ENCODE assay signal across 14 cellular contexts in genomic region chr11:59097938-59098337, GRCh38. TPM values are rescaled to one million over a fixed set of nuclear protein-coding genes. Genes with fewer than 3 reads are reported as not detected.
DNase-seq lines count a peak whose midpoint lies in the region; ATAC-seq and TF ChIP-seq lines count a peak whose summit lies in the region.
"Not testable (repeated sequence)": the region's sequence is repeated elsewhere in the genome, so short reads cannot be mapped to it uniquely, and the experiment has no call there.
"Had no signal": no experiment of that assay in that cellular context is flagged by ENCODE, and none has a peak within 500 bp of the region (broad histone marks: within the 10 kb centered on the region; RNA-seq: fewer than 3 reads in every experiment).

No MANE protein-coding gene starts in this region.

- intact Hi-C loops in activated B cell treated with CpG ODN at 0.5 μM for 24 hours (cut with micrococcal nuclease): loop anchor here (1.0 to 5.0 kb wide), 2 partner anchors 38 to 184 kb away; no protein-coding TSS in a partner anchor
- intact Hi-C loops in prostate gland (cut with DNase I): not testable (repeated sequence)

- peaks cover 91% of the 10 kb centered on the region for H3K4me1 Mint-ChIP-seq in activated B cell treated with CpG ODN at 0.5 μM for 24 hours

- TF ChIP-seq CTCF in activated B cell treated with CpG ODN at 0.5 μM for 24 hours (IDR thresholded peaks at IDR 0.05); prostate gland (IDR thresholded peaks at IDR 0.05): not testable (repeated sequence)

- not testable (repeated sequence) for H3K9me3 ChIP-seq in prostate gland

- not testable (repeated sequence) for H3K4me3 ChIP-seq in prostate gland

- H3K4me3 Mint-ChIP-seq in activated B cell treated with CpG ODN at 0.5 μM for 24 hours: peak overlapping the region; percentile 73

- not testable (repeated sequence) for H3K27me3 ChIP-seq in prostate gland (replicated peaks; ENCODE audit: insufficient read depth)

- peak overlapping the region in 1 of 2 donors; percentile 15 for H3K27ac ChIP-seq in prostate gland

- H3K36me3 Mint-ChIP-seq in activated B cell treated with CpG ODN at 0.5 μM for 24 hours (ENCODE audit: low read depth): peaks cover 58% of the 10 kb centered on the region

- H3K27me3 Mint-ChIP-seq in activated B cell treated with CpG ODN at 0.5 μM for 24 hours: not testable (repeated sequence)

- not testable (repeated sequence) for H3K36me3 ChIP-seq in prostate gland

- TF ChIP-seq POLR2A in GM15510 (IDR thresholded peaks at IDR 0.05; ENCODE audit: borderline replicate concordance, extremely low read depth, insufficient read length) (peak; percentile 32), GM19193 (IDR thresholded peaks at IDR 0.05; ENCODE audit: extremely low read depth, insufficient read depth, insufficient read length) (peak; percentile 31)
- TF ChIP-seq POLR2A in prostate gland (IDR thresholded peaks at IDR 0.05): not testable (repeated sequence)

- POLR2A ChIA-PET in activated B cell treated with CpG ODN at 0.5 μM for 24 hours (lab: Charles Lee): interaction anchor here (0.6 to 3.7 kb wide), 9 partner anchors 10 to 520 kb away, joined by 3 to 46 read pairs (median 6); partner anchors contain the start of gene FAM111B

- 24% methylated on average over 8 of the region's 8 CpGs for WGBS in prostate gland

- not testable (repeated sequence) for H3K9me3 Mint-ChIP-seq in activated B cell treated with CpG ODN at 0.5 μM for 24 hours

- peak overlapping the region; percentile 91 for H3K27ac Mint-ChIP-seq in activated B cell treated with CpG ODN at 0.5 μM for 24 hours

- DNase-seq in DMS79 treated with DMSO at 0.1 percent for 48 hours (lab: John Stamatoyannopoulos, UW): peak; percentile 88
- peak; percentile 34 for DNase-seq in HT-29 (ENCODE audit: low spot score)
- DNase-seq in NCI-H526 (lab: John Stamatoyannopoulos, UW): peak; percentile 58 to 74
- DNase-seq in activated B cell treated with CpG ODN at 0.5 μM for 24 hours: not testable (repeated sequence)
- DNase-seq in prostate gland (ENCODE audit: low spot score): peak; percentile 71

- H3K4me1 ChIP-seq in prostate gland (replicated peaks): not testable (repeated sequence)

- CTCF ChIA-PET in activated B cell treated with CpG ODN at 0.5 μM for 24 hours (lab: Charles Lee): interaction anchor here (0.8 to 2.7 kb wide), 6 partner anchors 9 to 60 kb away, joined by 3 to 24 read pairs (median 7); partner anchors contain the start of gene FAM111B

- peak; percentile 22 for ATAC-seq in HG02798 (IDR thresholded peaks at IDR 0.05; ENCODE audit: poor library complexity, unreplicated experiment)
- ATAC-seq in activated B cell treated with CpG ODN at 0.5 μM for 24 hours (ENCODE audit: low read depth): not testable (repeated sequence)

RNA-seq across cellular contexts. Expression of gene FAM111B, which starts 9.1 kb away (rescaled TPM):
- 19.5 and 21.0 TPM in 2 replicates for total RNA-seq in HT-29 (2014; rRNA removed; shearing (Covaris generic))
- 48.0 and 49.1 TPM in 2 replicates for total RNA-seq in activated B cell treated with CpG ODN at 0.5 μM for 24 hours
- total RNA-seq in prostate gland: 1 to 10 TPM in 1 of 2 donors, under 1 TPM in 1; 0.62 to 1.4 TPM
- total RNA-seq: G401 had no signal

RNA-seq across cellular contexts. Expression of gene GLYATL1B, which starts 11.8 kb away (rescaled TPM):
- not detected in 2 replicates for total RNA-seq in HT-29 (2014; rRNA removed; shearing (Covaris generic))
- total RNA-seq in activated B cell treated with CpG ODN at 0.5 μM for 24 hours (not detected in 2 replicates), prostate gland (not detected)
- total RNA-seq: Calu3; CD8-positive, alpha-beta T cell; G401; H9; RPMI7951; T-cell had no signal

RNA-seq across cellular contexts. Expression of gene FAM111A, which starts 44.7 kb away (rescaled TPM):
- total RNA-seq in HT-29 (2014; rRNA removed; shearing (Covaris generic)): 43.6 and 51.9 TPM in 2 replicates
- 51.5 and 64.3 TPM in 2 replicates for total RNA-seq in activated B cell treated with CpG ODN at 0.5 μM for 24 hours
- 10 to 100 TPM; 49.5 to 60.3 TPM for total RNA-seq in prostate gland
